ENCODE assay signal across 10 cellular contexts in genomic region chr21:33544451-33544850, GRCh38. TPM values are rescaled to one million over a fixed set of nuclear protein-coding genes. Genes with fewer than 3 reads are reported as not detected.
A peak's percentile ranks its signal among the peaks of the same experiment; 100 is the strongest.
DNase-seq lines count a peak whose midpoint lies in the region; ATAC-seq and TF ChIP-seq lines count a peak whose summit lies in the region.
"Had no signal": no experiment of that assay in that cellular context is flagged by ENCODE, and none has a peak within 500 bp of the region (broad histone marks: within the 10 kb centered on the region; RNA-seq: fewer than 3 reads in every experiment).

No MANE protein-coding gene starts in this region.

- H3K4me3 ChIP-seq in GM12864 (ENCODE audit: low read depth, low read length) (peak overlapping the region; percentile 68), SJSA1 (peak overlapping the region; percentile 72), fibroblast of mammary gland (ENCODE audit: control insufficient read depth, low read depth, low read length) (peak overlapping the region; percentile 98), sigmoid colon (peak overlapping the region; percentile 59 to 79 (median 64))

- no peak for TF ChIP-seq EP300 in sigmoid colon (IDR thresholded peaks at IDR 0.05)

- ATAC-seq in GM18517 (IDR thresholded peaks at IDR 0.05; ENCODE audit: unreplicated experiment) = no peak

- H3K36me3 ChIP-seq in SJSA1 = peaks cover 63% of the 10 kb centered on the region
- H3K36me3 ChIP-seq in sigmoid colon = peaks cover 0 to 33% (median 9%) of the 10 kb centered on the region in 4 donors

- no peak for TF ChIP-seq POLR2A in sigmoid colon (IDR thresholded peaks at IDR 0.05)

- DNase-seq in GM12864 (ENCODE audit: low read depth) = no peak
- no peak for DNase-seq in SJSA1 (ENCODE audit: low read depth in 1 of 2, low spot score in 2 of 2)
- DNase-seq in fibroblast of mammary gland (ENCODE audit: low read depth) = no peak
- no peak for DNase-seq in sigmoid colon
- DNase-seq in amygdala (lab: John Stamatoyannopoulos, UW) = no peak
- no peak for DNase-seq in GF-D8 (lab: John Stamatoyannopoulos, UW)
- no peak for DNase-seq in COLO668 (lab: John Stamatoyannopoulos, UW; ENCODE audit: unreplicated experiment)
- DNase-seq: effector CD4-positive, alpha-beta T cell; NCI-H446 treated with DMSO at 0.1 percent for 48 hours had no signal

- no peaks in the 10 kb centered on the region for H3K27me3 ChIP-seq in SJSA1 (replicated peaks)
- no peaks in the 10 kb centered on the region for H3K27me3 ChIP-seq in sigmoid colon

- peaks cover 4% of the 10 kb centered on the region; the same call in 1 of the 2 replicates for H3K4me1 ChIP-seq in SJSA1 (replicated peaks)
- H3K4me1 ChIP-seq in sigmoid colon = peaks cover 0 to 51% (median 40%) of the 10 kb centered on the region in 4 donors

- H3K27ac ChIP-seq in SJSA1 (no peak overlapping the region), sigmoid colon (peak overlapping the region in 3 of 4 donors; percentile 95 to 99 (median 99))

- intact Hi-C loops in sigmoid colon (cut with DNase I) = loop anchor here (10.0 kb wide), 1 partner anchor 220 kb away; the partner anchor contains the start of gene IFNAR1

- no peak for TF ChIP-seq CTCF in GM12864 (IDR thresholded peaks at IDR 0.05; ENCODE audit: low read depth, low read length, missing control alignments)
- no peak for TF ChIP-seq CTCF in fibroblast of mammary gland (conservative IDR thresholded peaks at IDR 0.05; ENCODE audit: control insufficient read depth, insufficient read depth, low read depth, low read length)
- TF ChIP-seq CTCF in sigmoid colon (IDR thresholded peaks at IDR 0.05) = no peak

- H3K9me3 ChIP-seq in SJSA1 (replicated peaks) (no peaks in the 10 kb centered on the region), sigmoid colon (no peaks in the 10 kb centered on the region)

- 1 to 13% methylated on average over 5 of the region's 5 CpGs for WGBS in sigmoid colon, 2 donors

RNA-seq across cellular contexts. Expression of gene SON, which starts 1.6 kb away (rescaled TPM):
- 65.1 and 115 TPM in 2 replicates for total RNA-seq in SJSA1 (2014; rRNA removed; shearing (Covaris generic))
- 100 to 1,000 TPM; 177 to 244 (median 190) TPM for total RNA-seq in sigmoid colon
- 10 to 100 TPM; 24.0 to 95.5 (median 33.0) TPM for polyA plus RNA-seq in sigmoid colon

RNA-seq across cellular contexts. Expression of gene GART, which starts 2.5 kb away (rescaled TPM):
- total RNA-seq in SJSA1 (2014; rRNA removed; shearing (Covaris generic)) = 59.9 and 92.7 TPM in 2 replicates
- total RNA-seq in sigmoid colon = 10 to 100 TPM; 53.2 to 78.5 (median 66.8) TPM
- polyA plus RNA-seq in sigmoid colon = 10 to 100 TPM; 10.8 to 36.4 (median 21.3) TPM

RNA-seq across cellular contexts. Expression of gene DONSON, which starts 44.0 kb away (rescaled TPM):
- 46.9 and 63.8 TPM in 2 replicates for total RNA-seq in SJSA1 (2014; rRNA removed; shearing (Covaris generic))
- total RNA-seq in sigmoid colon = 1 to 10 TPM; 4.6 to 7.2 (median 5.9) TPM
- polyA plus RNA-seq in sigmoid colon = 10 to 100 TPM in 2 of 3 donors, 1 to 10 TPM in 1; 6.0 to 13.4 (median 12.1) TPM

RNA-seq across cellular contexts. Expression of gene DNAJC28, which starts 52.9 kb away (rescaled TPM):
- total RNA-seq in SJSA1 (2014; rRNA removed; shearing (Covaris generic)) = 1.6 TPM in 1 of 2 replicates, not detected in the other
- 1 to 10 TPM; 2.0 to 3.0 (median 2.6) TPM for total RNA-seq in sigmoid colon
- polyA plus RNA-seq in sigmoid colon = 1 to 10 TPM; 1.6 to 3.7 (median 2.4) TPM
